Comparison of ENCODE assay signal across 8 cellular contexts in the genomic region with DNA sequence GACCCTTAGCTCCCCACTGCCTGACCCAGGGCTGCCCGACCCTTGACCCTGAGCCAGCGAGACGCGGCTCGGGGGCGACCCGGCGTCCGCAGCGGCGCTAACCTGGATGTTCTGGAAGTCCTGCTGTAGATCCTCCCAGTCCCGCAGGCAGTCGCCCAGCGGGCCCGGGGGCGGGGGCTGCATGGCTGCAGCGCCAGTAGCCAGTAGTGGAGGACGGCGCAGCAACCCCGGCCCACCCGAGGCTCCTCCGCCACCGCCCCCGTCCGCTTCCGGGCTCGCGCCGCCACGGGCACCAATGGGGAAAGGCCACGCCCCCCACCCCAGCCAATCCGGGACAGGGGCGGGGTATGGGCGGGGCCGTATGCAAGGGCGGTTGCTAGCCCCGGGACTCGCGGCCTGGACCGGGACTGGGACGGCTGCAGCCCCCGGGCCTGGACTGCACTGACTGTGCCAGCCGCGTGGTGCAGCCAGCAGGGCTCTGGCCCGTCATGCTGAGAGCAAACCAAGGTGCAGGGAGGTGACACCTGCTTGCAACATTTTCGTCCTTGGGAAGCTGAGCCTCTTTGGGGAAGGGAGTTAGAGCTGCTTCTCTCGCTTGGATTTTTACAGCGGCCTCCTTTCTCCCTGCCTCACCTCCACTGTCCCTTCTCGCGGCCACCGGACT. TPM values are rescaled to one million over a fixed set of nuclear protein-coding genes. Genes with fewer than 3 reads are reported as not detected.
A peak's percentile ranks its signal among the peaks of the same experiment; 100 is the strongest.
DNase-seq lines count a peak whose midpoint lies in the region; ATAC-seq and TF ChIP-seq lines count a peak whose summit lies in the region.

A gene (minus strand): TSS at position 208 of the 664 bp plus-strand sequence. CDS start 25 bp downstream, at position 183.

- DNase-seq in DMS53 (lab: John Stamatoyannopoulos, UW), result peak; percentile 98
- DNase-seq in OCI-M2 (lab: John Stamatoyannopoulos, UW; ENCODE audit: unreplicated experiment), result peak; percentile 33
- peak; percentile 92 for DNase-seq in activated T-cell treated with anti-CD3 and anti-CD28 coated beads for 4 hours
- DNase-seq in epithelial cell of prostate (ENCODE audit: low read depth, low spot score), result peak; percentile 33
- DNase-seq in mucosa of gallbladder (ENCODE audit: low spot score), result peak; percentile 95
- peak; percentile 91 for DNase-seq in stimulated activated CD8-positive, alpha-beta memory T cell treated with anti-CD3 and anti-CD28 coated beads, Interleukin-4, amount 100 ng/mL, for 24 hours (ENCODE audit: low read depth)

- peak; percentile 16; the same call in 1 of the 2 replicates for TF ChIP-seq RAD21 in Ishikawa (IDR thresholded peaks at IDR 0.05; ENCODE audit: low read depth)

- TF ChIP-seq EP300 in Ishikawa (IDR thresholded peaks at IDR 0.05; ENCODE audit: borderline replicate concordance), result no peak

- peak within 1 kb of the TSS; percentile 4 for H3K27ac ChIP-seq in epithelial cell of prostate

- ATAC-seq in GM21619 (IDR thresholded peaks at IDR 0.05; ENCODE audit: unreplicated experiment), result peak; percentile 91

TF ChIP-seq in Ishikawa, 13 proteins besides CTCF, POLR2A, EP300 and RAD21:
- TF ChIP-seq, protein P1, sequence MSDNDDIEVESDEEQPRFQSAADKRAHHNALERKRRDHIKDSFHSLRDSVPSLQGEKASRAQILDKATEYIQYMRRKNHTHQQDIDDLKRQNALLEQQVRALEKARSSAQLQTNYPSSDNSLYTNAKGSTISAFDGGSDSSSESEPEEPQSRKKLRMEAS (IDR thresholded peaks at IDR 0.05), result no peak; the same call in 1 of the 2 replicates
- TF ChIP-seq ZBTB7A (IDR thresholded peaks at IDR 0.05; ENCODE audit: low read depth), result peak; percentile 88
- TF ChIP-seq TEAD4 (IDR thresholded peaks at IDR 0.05), result peak; percentile 9; the same call in 1 of the 2 replicates
- TF ChIP-seq YY1 (IDR thresholded peaks at IDR 0.05; ENCODE audit: low read depth), result no peak
- TF ChIP-seq, protein P2, sequence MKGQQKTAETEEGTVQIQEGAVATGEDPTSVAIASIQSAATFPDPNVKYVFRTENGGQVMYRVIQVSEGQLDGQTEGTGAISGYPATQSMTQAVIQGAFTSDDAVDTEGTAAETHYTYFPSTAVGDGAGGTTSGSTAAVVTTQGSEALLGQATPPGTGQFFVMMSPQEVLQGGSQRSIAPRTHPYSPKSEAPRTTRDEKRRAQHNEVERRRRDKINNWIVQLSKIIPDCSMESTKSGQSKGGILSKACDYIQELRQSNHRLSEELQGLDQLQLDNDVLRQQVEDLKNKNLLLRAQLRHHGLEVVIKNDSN (IDR thresholded peaks at IDR 0.05), result peak; percentile 50; the same call in 1 of the 2 replicates
- peak; percentile 51 for TF ChIP-seq EGR1 (IDR thresholded peaks at IDR 0.05)
- TF ChIP-seq TCF12 (IDR thresholded peaks at IDR 0.05; ENCODE audit: low read depth), result peak; percentile 38; the same call in 1 of the 2 replicates
- no peak for TF ChIP-seq CEBPB (IDR thresholded peaks at IDR 0.05)
- TF ChIP-seq CREB1 (IDR thresholded peaks at IDR 0.05; ENCODE audit: low read depth), result 0 out of 2 replicates have a peak, but pooled peaks have one; percentile 37

RNA-seq across cellular contexts. Expression of the gene that starts here (rescaled TPM):
- 69.1 TPM for total RNA-seq in mucosa of gallbladder

Comparison
In these comparisons a context has a peak if more than half of its experiments do, and no peak if none do; other contexts are left out.
1. Peak in every context shown above with its lines: DNase-seq, ATAC-seq and H3K27ac ChIP-seq.
2. DNase-seq: peak in every context shown above with its lines; median percentile 98 in DMS53; 95 in mucosa of gallbladder; 92 in activated T-cell treated with anti-CD3 and anti-CD28 coated beads for 4 hours; 91 in stimulated activated CD8-positive, alpha-beta memory T cell treated with anti-CD3 and anti-CD28 coated beads, Interleukin-4, amount 100 ng/mL, for 24 hours; 33 in OCI-M2; 33 in epithelial cell of prostate.